ENCODE assay signal across 12 cellular contexts in the genomic region with DNA sequence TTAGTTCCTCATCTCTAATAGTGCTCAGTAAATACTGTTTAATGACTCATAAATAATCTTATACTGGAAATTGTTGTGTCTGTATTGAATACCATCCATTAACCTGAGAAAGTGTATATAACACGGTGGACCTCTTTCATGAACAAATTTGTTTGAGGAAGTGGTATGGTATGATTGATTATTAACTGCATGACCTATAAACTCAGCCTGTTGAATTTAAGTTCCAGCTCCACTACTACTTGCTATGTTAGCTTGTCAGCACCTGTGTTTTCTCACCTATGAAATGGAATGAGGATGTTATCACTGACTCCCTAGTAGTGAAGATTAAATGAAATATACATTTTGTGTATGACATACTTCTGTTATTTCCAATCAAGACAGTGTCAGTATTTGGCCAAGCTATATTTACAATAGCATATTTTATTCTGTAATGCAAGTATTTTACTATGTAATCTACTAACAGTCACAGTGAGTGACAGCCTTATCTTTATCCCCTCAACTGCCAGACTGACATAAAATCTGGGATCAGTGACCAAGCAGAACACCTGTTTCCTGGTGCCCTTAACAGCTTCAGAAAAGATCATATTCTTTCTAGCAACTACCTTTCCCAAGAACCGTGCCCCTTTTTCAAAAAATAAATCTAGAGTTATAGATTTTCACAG.
DNase-seq lines count a peak whose midpoint lies in the region; ATAC-seq and TF ChIP-seq lines count a peak whose summit lies in the region.
"Had no signal": no experiment of that assay in that cellular context is flagged by ENCODE, and none has a peak within 500 bp of the region (broad histone marks: within the 10 kb centered on the region; RNA-seq: fewer than 3 reads in every experiment).

No MANE protein-coding gene starts in this region.

- no peak overlapping the region for H3K14ac ChIP-seq in trophoblast cell (ENCODE audit: low read length)

- DNase-seq in DMS53 treated with DMSO at 0.1 percent for 48 hours (lab: John Stamatoyannopoulos, UW; ENCODE audit: unreplicated experiment) (peak; percentile 19), endothelial cell (ENCODE audit: low spot score) (no peak), suprapubic skin (ENCODE audit: low spot score in 2 of 2) (no peak), activated gamma-delta T cell treated with Interleukin-2 at 50 U/mL for 16 hours (no peak), trophoblast cell (no peak)
- DNase-seq: endodermal cell, NCI-H2171 treated with DMSO at 0.1 percent for 48 hours, SJCRH30 had no signal

- no peak overlapping the region for H2AK5ac ChIP-seq in trophoblast cell (ENCODE audit: low read length)

- no peak overlapping the region for H3K18ac ChIP-seq in trophoblast cell (ENCODE audit: low read length)

- no peak for TF ChIP-seq POLR2A in suprapubic skin (IDR thresholded peaks at IDR 0.05)

- no peak overlapping the region for H2BK12ac ChIP-seq in trophoblast cell (ENCODE audit: low read length)

- H3K9me3 ChIP-seq in suprapubic skin = no peaks in the 10 kb centered on the region
- H3K9me3 ChIP-seq in trophoblast cell (ENCODE audit: insufficient read depth, low read depth, low read length) = no peaks in the 10 kb centered on the region
- H3K9me3 ChIP-seq: heart left ventricle, SJCRH30 had no signal

- ATAC-seq in GM19467 (IDR thresholded peaks at IDR 0.05; ENCODE audit: unreplicated experiment) (peak; percentile 72), HG03558 (IDR thresholded peaks at IDR 0.05; ENCODE audit: extremely low read depth, unreplicated experiment) (peak; percentile 52), HG02970 (IDR thresholded peaks at IDR 0.05; ENCODE audit: low FRiP score, unreplicated experiment) (no peak)

- H3K9ac ChIP-seq in trophoblast cell (ENCODE audit: low read length) = no peak overlapping the region

- H3K27me3 ChIP-seq in suprapubic skin (no peaks in the 10 kb centered on the region), trophoblast cell (ENCODE audit: insufficient read depth, low read length) (no peaks in the 10 kb centered on the region)
- H3K27me3 ChIP-seq: heart left ventricle, SJCRH30 had no signal

- no peaks in the 10 kb centered on the region for H3K79me1 ChIP-seq in trophoblast cell (ENCODE audit: low read length)

- H3K4me1 Mint-ChIP-seq in endothelial cell (ENCODE audit: unreplicated experiment) = peaks cover 44% of the 10 kb centered on the region
- H3K4me1 Mint-ChIP-seq: endodermal cell had no signal

- H2AFZ ChIP-seq in trophoblast cell (ENCODE audit: insufficient read depth, low read length, poor library complexity) = no peak overlapping the region

- H3K4me3 ChIP-seq in suprapubic skin (no peak overlapping the region), trophoblast cell (ENCODE audit: low read depth, low read length) (no peak overlapping the region)
- H3K4me3 ChIP-seq: heart left ventricle, SJCRH30 had no signal

- no peaks in the 10 kb centered on the region for H3K9me3 Mint-ChIP-seq in endothelial cell (ENCODE audit: unreplicated experiment)
- H3K9me3 Mint-ChIP-seq: endodermal cell had no signal

- no peaks in the 10 kb centered on the region for H3K4me1 ChIP-seq in suprapubic skin
- H3K4me1 ChIP-seq in trophoblast cell (ENCODE audit: control insufficient read depth in 1 of 2, insufficient read depth in 2 of 2, low read length in 2 of 2) = peaks cover 3 to 5% of the 10 kb centered on the region in 2 experiments

- H3K4me3 Mint-ChIP-seq in endothelial cell (ENCODE audit: unreplicated experiment) = no peak overlapping the region
- H3K4me3 Mint-ChIP-seq: endodermal cell had no signal

- no peak overlapping the region for H2BK5ac ChIP-seq in trophoblast cell (ENCODE audit: low read depth, low read length, poor library complexity)

- H3K27ac Mint-ChIP-seq in endothelial cell (ENCODE audit: unreplicated experiment) = peak overlapping the region; percentile 92
- H3K27ac Mint-ChIP-seq: endodermal cell had no signal

- H4K8ac ChIP-seq in trophoblast cell (ENCODE audit: low read depth, low read length) = no peak overlapping the region

- no peaks in the 10 kb centered on the region for H3K27me3 Mint-ChIP-seq in endothelial cell (ENCODE audit: unreplicated experiment)

- WGBS in suprapubic skin = 54% methylated on average over 2 of the region's 2 CpGs
- no CpG with 5 or more reads among the region's 2 CpGs for WGBS in trophoblast cell (ENCODE audit: extremely low coverage, insufficient coverage, insufficient read length)

- H3K23ac ChIP-seq in trophoblast cell (ENCODE audit: low read length) = no peak overlapping the region

- no peaks in the 10 kb centered on the region for H3K79me2 ChIP-seq in trophoblast cell (ENCODE audit: control insufficient read depth, insufficient read depth, low read length, poor library complexity)

- no peak for TF ChIP-seq EP300 in suprapubic skin (IDR thresholded peaks at IDR 0.05)

- no peak overlapping the region for H3K4me2 ChIP-seq in trophoblast cell (ENCODE audit: low read length)

- no peaks in the 10 kb centered on the region for H3K36me3 Mint-ChIP-seq in endothelial cell (ENCODE audit: low read depth, unreplicated experiment)

- TF ChIP-seq CTCF in endothelial cell (IDR thresholded peaks at IDR 0.05; ENCODE audit: unreplicated experiment) = no peak
- no peak for TF ChIP-seq CTCF in suprapubic skin (IDR thresholded peaks at IDR 0.05)

- H3K36me3 ChIP-seq in suprapubic skin (no peaks in the 10 kb centered on the region), trophoblast cell (ENCODE audit: control insufficient read depth in 1 of 2, insufficient read depth in 2 of 2, low read length in 2 of 2) (no peaks in the 10 kb centered on the region)
- H3K36me3 ChIP-seq: heart left ventricle, SJCRH30 had no signal

- H2BK120ac ChIP-seq in trophoblast cell (ENCODE audit: insufficient read depth, low read length, poor library complexity) = no peak overlapping the region

- H3K27ac ChIP-seq in suprapubic skin (no peak overlapping the region), trophoblast cell (ENCODE audit: low read depth, low read length) (no peak overlapping the region)
- H3K27ac ChIP-seq: SJCRH30 had no signal

- H3K4ac ChIP-seq in trophoblast cell (ENCODE audit: low read depth, low read length) = no peak overlapping the region

- no peak overlapping the region for H4K12ac ChIP-seq in trophoblast cell (ENCODE audit: low read depth, low read length)

- no peak overlapping the region for H4K91ac ChIP-seq in trophoblast cell (ENCODE audit: low read depth, low read length)
